9 cellular contexts compared by ENCODE assay signal in the genomic region with DNA sequence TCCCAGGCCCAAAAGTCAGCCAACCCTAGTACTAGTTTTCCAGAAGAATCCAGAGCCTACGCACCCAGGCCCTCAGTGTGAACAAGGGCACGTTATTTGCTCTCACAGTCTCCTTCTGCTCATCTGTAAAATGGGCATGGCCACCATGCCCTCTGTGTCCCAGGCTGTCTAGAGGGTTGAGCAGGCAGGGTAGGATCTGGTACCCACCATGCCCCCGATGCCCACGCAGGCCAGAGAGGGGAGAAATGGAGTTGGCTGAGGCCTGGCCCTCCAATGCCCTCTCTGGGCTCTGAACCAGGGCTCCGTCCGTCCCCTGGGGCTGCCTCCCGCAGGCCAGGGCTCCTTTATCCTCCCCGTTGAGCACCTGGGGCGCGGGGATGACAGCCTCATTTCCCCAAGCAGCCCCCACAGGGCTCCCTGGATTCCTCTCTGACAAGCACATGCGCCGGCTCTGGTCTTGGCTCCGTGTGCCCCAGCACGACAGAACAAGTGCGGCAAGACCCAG. TPM values are rescaled to one million over a fixed set of nuclear protein-coding genes. Genes with fewer than 3 reads are reported as not detected.
A peak's percentile ranks its signal among the peaks of the same experiment; 100 is the strongest.
DNase-seq lines count a peak whose midpoint lies in the region; ATAC-seq and TF ChIP-seq lines count a peak whose summit lies in the region.
"Had no signal": no experiment of that assay in that cellular context is flagged by ENCODE, and none has a peak within 500 bp of the region (broad histone marks: within the 10 kb centered on the region; RNA-seq: fewer than 3 reads in every experiment).

No MANE protein-coding gene starts in this region.

- H3K36me3 ChIP-seq in SK-N-MC (ENCODE audit: insufficient read depth, low read length) = no peaks in the 10 kb centered on the region
- H3K36me3 ChIP-seq in esophagus squamous epithelium = no peaks in the 10 kb centered on the region
- H3K36me3 ChIP-seq in prostate gland = no peaks in the 10 kb centered on the region

- peak overlapping the region; percentile 90 for H3K9ac ChIP-seq in SK-N-MC (ENCODE audit: insufficient read length)

- intact Hi-C loops in esophagus squamous epithelium (cut with DNase I) = no loop called here
- intact Hi-C loops in prostate gland (cut with DNase I) = loop anchor here (5.0 kb wide), 1 partner anchor 96 kb away; no protein-coding TSS in a partner anchor

- H3K9me3 ChIP-seq in SK-N-MC (ENCODE audit: low read depth, low read length) = no peaks in the 10 kb centered on the region
- H3K9me3 ChIP-seq in esophagus squamous epithelium = no peaks in the 10 kb centered on the region
- no peaks in the 10 kb centered on the region for H3K9me3 ChIP-seq in prostate gland

- no peak for DNase-seq in SK-N-MC (ENCODE audit: low read depth, low spot score)
- DNase-seq in esophagus squamous epithelium (lab: John Stamatoyannopoulos, UW) = no peak
- no peak for DNase-seq in prostate gland (ENCODE audit: low spot score)
- DNase-seq in NCI-H510A (lab: John Stamatoyannopoulos, UW) = no peak
- DNase-seq in mucosa of gallbladder (ENCODE audit: low spot score) = no peak
- DNase-seq: foreskin melanocyte had no signal

- 80% methylated on average over 1 of the region's 15 CpGs; no CpG with 5 or more reads in 1 of the 2 donors for WGBS in esophagus squamous epithelium, 2 donors
- WGBS in prostate gland = 35% methylated on average over 12 of the region's 15 CpGs

- H3K4me1 ChIP-seq in esophagus squamous epithelium (peaks cover 26 to 57% (median 31%) of the 10 kb centered on the region in 3 donors), prostate gland (replicated peaks) (peaks cover 16% of the 10 kb centered on the region)

- no peak for TF ChIP-seq POLR2A in esophagus squamous epithelium (IDR thresholded peaks at IDR 0.05)
- TF ChIP-seq POLR2A in prostate gland (IDR thresholded peaks at IDR 0.05) = no peak

- H3K4me3 ChIP-seq in SK-N-MC (peak overlapping the region; percentile 87), esophagus squamous epithelium (peak overlapping the region; percentile 51 to 79 (median 71)), prostate gland (peak overlapping the region; percentile 62 to 86)

- H3K27me3 ChIP-seq in esophagus squamous epithelium (peaks cover 0 to 16% (median 0%) of the 10 kb centered on the region in 4 donors), prostate gland (replicated peaks; ENCODE audit: insufficient read depth) (no peaks in the 10 kb centered on the region)

- TF ChIP-seq CTCF in C4-2B (conservative IDR thresholded peaks at IDR 0.05) = no peak
- TF ChIP-seq CTCF in esophagus squamous epithelium (IDR thresholded peaks at IDR 0.05) = no peak
- TF ChIP-seq CTCF in prostate gland (IDR thresholded peaks at IDR 0.05) = no peak

- ATAC-seq in GM21367 (IDR thresholded peaks at IDR 0.05; ENCODE audit: unreplicated experiment) (no peak), GM18861 (IDR thresholded peaks at IDR 0.05; ENCODE audit: unreplicated experiment) (no peak)

- H3K27ac ChIP-seq in C4-2B = peak overlapping the region; percentile 69
- H3K27ac ChIP-seq in SK-N-MC = peak overlapping the region; percentile 95; the same call in 1 of the 2 replicates
- H3K27ac ChIP-seq in esophagus squamous epithelium = peak overlapping the region; percentile 87 to 98 (median 94)
- H3K27ac ChIP-seq in prostate gland = peak overlapping the region; percentile 98 to 99

RNA-seq across cellular contexts. Expression of a gene that starts 9.1 kb away (rescaled TPM):
- 10 to 100 TPM in 1 of 4 donors, 1 to 10 TPM in 3; 3.8 to 10.6 (median 5.4) TPM for total RNA-seq in esophagus squamous epithelium
- 10 to 100 TPM; 11.4 to 28.9 TPM for total RNA-seq in prostate gland
- 77.4 TPM for total RNA-seq in mucosa of gallbladder
